Comparison of ENCODE assay signal across 9 cellular contexts in the genomic region with DNA sequence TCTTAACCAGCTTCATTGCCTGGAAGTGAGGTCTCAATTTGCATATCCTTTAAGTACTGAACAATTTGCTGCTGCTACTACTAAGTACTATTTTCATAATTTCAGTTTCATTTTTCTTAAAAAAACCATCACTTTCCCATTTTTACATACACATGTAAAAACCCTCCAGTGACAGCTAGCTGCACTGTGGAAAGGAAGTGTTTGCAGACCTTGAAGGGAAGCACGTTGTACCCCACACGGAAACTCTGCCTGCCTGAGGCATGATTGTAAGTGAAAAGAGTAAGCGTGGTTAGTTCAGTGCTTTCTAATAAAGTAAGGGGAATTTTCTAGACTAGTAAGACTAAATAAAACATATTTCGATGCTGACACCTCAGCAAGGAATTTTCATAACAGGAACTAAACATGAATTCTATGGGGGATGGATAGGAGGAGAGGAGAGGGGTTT.
DNase-seq lines count a peak whose midpoint lies in the region; ATAC-seq and TF ChIP-seq lines count a peak whose summit lies in the region.
"Had no signal": no experiment of that assay in that cellular context is flagged by ENCODE, and none has a peak within 500 bp of the region (broad histone marks: within the 10 kb centered on the region; RNA-seq: fewer than 3 reads in every experiment).

No MANE protein-coding gene starts in this region.

- no peak overlapping the region for H3K4ac ChIP-seq in H9 (ENCODE audit: low read depth, low read length)

- no peaks in the 10 kb centered on the region for H3K79me1 ChIP-seq in H9 (ENCODE audit: insufficient read depth, low read depth, low read length, poor library complexity, severe bottlenecking)

- H3K36me3 ChIP-seq in cardiac muscle cell (no peaks in the 10 kb centered on the region), colonic mucosa (no peaks in the 10 kb centered on the region)

- no peaks in the 10 kb centered on the region for H3K27me3 ChIP-seq in cardiac muscle cell
- H3K27me3 ChIP-seq in H9 (ENCODE audit: insufficient read depth, low read length), result no peaks in the 10 kb centered on the region
- H3K27me3 ChIP-seq in colonic mucosa, result no peaks in the 10 kb centered on the region

- H3K9me3 Mint-ChIP-seq in activated naive CD8-positive, alpha-beta T cell treated with anti-CD3 and anti-CD28 coated beads, Interleukin-2, amount 50 U/mL, for 24 hours, result no peaks in the 10 kb centered on the region
- H3K9me3 Mint-ChIP-seq in H9, result no peaks in the 10 kb centered on the region

- H2AFZ ChIP-seq in H9 (ENCODE audit: low read length), result no peak overlapping the region

- H3K27me3 Mint-ChIP-seq in activated naive CD8-positive, alpha-beta T cell treated with anti-CD3 and anti-CD28 coated beads, Interleukin-2, amount 50 U/mL, for 24 hours, result no peaks in the 10 kb centered on the region
- H3K27me3 Mint-ChIP-seq in H9 (ENCODE audit: low read depth), result no peaks in the 10 kb centered on the region

- peak overlapping the region; percentile 73 for H3K4me3 Mint-ChIP-seq in activated naive CD8-positive, alpha-beta T cell treated with anti-CD3 and anti-CD28 coated beads, Interleukin-2, amount 50 U/mL, for 24 hours
- H3K4me3 Mint-ChIP-seq in H9, result no peak overlapping the region

- H3K79me2 ChIP-seq in H9 (ENCODE audit: insufficient read depth, low read length), result no peaks in the 10 kb centered on the region; the same call in 1 of the 2 replicates

- DNase-seq in cardiac muscle cell (ENCODE audit: low read depth in 1 of 2, low spot score in 1 of 2) (no peak), left ventricle myocardium superior (no peak), H9 (no peak), colonic mucosa (no peak), CD1c-positive myeloid dendritic cell (ENCODE audit: extremely low spot score) (no peak)
- peak; percentile 40 for DNase-seq in activated naive CD8-positive, alpha-beta T cell treated with anti-CD3 and anti-CD28 coated beads, Interleukin-2, amount 50 U/mL, for 24 hours
- peak; percentile 19 to 47 for DNase-seq in stimulated activated CD8-positive, alpha-beta memory T cell treated with anti-CD3 and anti-CD28 coated beads, Interleukin-7, amount 100 ng/mL, for 48 hours (ENCODE audit: extremely low read depth in 1 of 2, low read depth in 1 of 2)
- DNase-seq: DND-41 had no signal

- H3K23ac ChIP-seq in H9 (ENCODE audit: insufficient read length, low read depth, low read length), result no peak overlapping the region

- intact Hi-C loops in left ventricle myocardium superior (cut with micrococcal nuclease), result loop anchor here (10.0 kb wide), 2 partner anchors 352 to 482 kb away; a partner anchor contains a TSS
- intact Hi-C loops in colonic mucosa (cut with DNase I), result loop anchor here (10.0 kb wide), 2 partner anchors 238 to 482 kb away; a partner anchor contains a TSS

- H3K4me3 ChIP-seq in cardiac muscle cell (no peak overlapping the region), colonic mucosa (no peak overlapping the region)

- H4K20me1 ChIP-seq in H9 (ENCODE audit: control insufficient read depth, insufficient read depth, insufficient read length), result no peaks in the 10 kb centered on the region

- WGBS in H9 (ENCODE audit: extremely low coverage, insufficient read length, low lambda C conversion rate), result no CpG with 5 or more reads among the region's 4 CpGs

- H3K9ac ChIP-seq in H9 (ENCODE audit: extremely low read depth, insufficient read length, low read length), result no peak overlapping the region
- no peak overlapping the region for H3K9ac ChIP-seq in colonic mucosa (ENCODE audit: low read depth in 2 of 2, low read length in 2 of 2)

- no peak overlapping the region for H3K56ac ChIP-seq in H9 (ENCODE audit: insufficient read length, low read depth, low read length)

- no peak overlapping the region for H3K14ac ChIP-seq in H9 (ENCODE audit: insufficient read depth, low read length)

- no peak overlapping the region for H2BK120ac ChIP-seq in H9 (ENCODE audit: low read depth, low read length, poor library complexity, severe bottlenecking)

- no peak overlapping the region for H3K4me2 ChIP-seq in H9 (ENCODE audit: insufficient read depth, insufficient read length, low read length)

- H4K8ac ChIP-seq in H9 (replicated peaks; ENCODE audit: insufficient read length, low read depth, low read length), result no peak overlapping the region

- H3K18ac ChIP-seq in H9 (ENCODE audit: insufficient read length, low read depth, low read length), result no peak overlapping the region

- no peak overlapping the region for H2AK5ac ChIP-seq in H9 (ENCODE audit: insufficient read length, low read length)

- no peak overlapping the region for H2BK20ac ChIP-seq in H9 (ENCODE audit: low read depth, low read length, poor library complexity, severe bottlenecking)

- H4K5ac ChIP-seq in H9 (ENCODE audit: insufficient read length, low read depth, low read length), result no peak overlapping the region

- H3K27ac ChIP-seq in cardiac muscle cell (peak overlapping the region; percentile 37), H9 (ENCODE audit: insufficient read length, low read depth, low read length) (no peak overlapping the region), colonic mucosa (no peak overlapping the region)

- no peaks in the 10 kb centered on the region for H3K9me3 ChIP-seq in cardiac muscle cell (ENCODE audit: low read depth)
- H3K9me3 ChIP-seq in H9 (ENCODE audit: control insufficient read depth, low read depth, low read length), result no peaks in the 10 kb centered on the region
- no peaks in the 10 kb centered on the region for H3K9me3 ChIP-seq in colonic mucosa

- no peak for TF ChIP-seq CTCF in cardiac muscle cell (IDR thresholded peaks at IDR 0.05; ENCODE audit: low read depth, low read length)
- TF ChIP-seq CTCF in H9 (conservative IDR thresholded peaks at IDR 0.05), result no peak
- no peak for TF ChIP-seq CTCF in colonic mucosa (IDR thresholded peaks at IDR 0.05)

- peak overlapping the region; percentile 85 for H3K27ac Mint-ChIP-seq in activated naive CD8-positive, alpha-beta T cell treated with anti-CD3 and anti-CD28 coated beads, Interleukin-2, amount 50 U/mL, for 24 hours
- H3K27ac Mint-ChIP-seq in H9, result no peak overlapping the region

- no peak overlapping the region for H2BK15ac ChIP-seq in H9 (ENCODE audit: low read depth, low read length)

- no peaks in the 10 kb centered on the region for H3K23me2 ChIP-seq in H9 (ENCODE audit: insufficient read length, low read depth, low read length, poor library complexity, severe bottlenecking)

- ATAC-seq in left ventricle myocardium superior (no peak), HG03196 (IDR thresholded peaks at IDR 0.05; ENCODE audit: unreplicated experiment) (peak; percentile 90)
- peak; percentile 98 for ATAC-seq in activated naive CD8-positive, alpha-beta T cell treated with anti-CD3 and anti-CD28 coated beads, Interleukin-2, amount 50 U/mL, for 24 hours

- H3K4me1 Mint-ChIP-seq in activated naive CD8-positive, alpha-beta T cell treated with anti-CD3 and anti-CD28 coated beads, Interleukin-2, amount 50 U/mL, for 24 hours, result peaks cover 44% of the 10 kb centered on the region
- H3K4me1 Mint-ChIP-seq in H9, result peaks cover 21 to 26% of the 10 kb centered on the region in 2 experiments

- H2BK12ac ChIP-seq in H9 (ENCODE audit: insufficient read length, low read depth, low read length), result no peak overlapping the region

- H3K36me3 Mint-ChIP-seq in activated naive CD8-positive, alpha-beta T cell treated with anti-CD3 and anti-CD28 coated beads, Interleukin-2, amount 50 U/mL, for 24 hours (ENCODE audit: low read depth), result peaks cover 4% of the 10 kb centered on the region
- H3K36me3 Mint-ChIP-seq in H9 (ENCODE audit: insufficient read depth in 1 of 3, low read depth in 3 of 3), result no peaks in the 10 kb centered on the region; a peak in 1 of 7 replicates

- no peak overlapping the region for H4K91ac ChIP-seq in H9 (ENCODE audit: insufficient read length, low read depth, low read length)

- no peak overlapping the region for H3T11ph ChIP-seq in H9 (ENCODE audit: low read length)

- H2BK5ac ChIP-seq in H9 (ENCODE audit: insufficient read length, low read length), result no peak overlapping the region

- H3K4me1 ChIP-seq in cardiac muscle cell (ENCODE audit: low read depth), result peaks cover 10% of the 10 kb centered on the region
- H3K4me1 ChIP-seq in H9 (ENCODE audit: insufficient read depth, low read length), result no peaks in the 10 kb centered on the region; the same call in 1 of the 2 replicates
- H3K4me1 ChIP-seq in colonic mucosa, result no peaks in the 10 kb centered on the region

Comparison
In these comparisons a context has a peak if more than half of its experiments do, and no peak if none do; other contexts are left out.
1. DNase-seq: peak in activated naive CD8-positive, alpha-beta T cell treated with anti-CD3 and anti-CD28 coated beads, Interleukin-2, amount 50 U/mL, for 24 hours (single experiment) and stimulated activated CD8-positive, alpha-beta memory T cell treated with anti-CD3 and anti-CD28 coated beads, Interleukin-7, amount 100 ng/mL, for 48 hours (2 of 2); none in cardiac muscle cell (0 of 2), left ventricle myocardium superior (single experiment), H9 (single experiment), colonic mucosa (single experiment) and CD1c-positive myeloid dendritic cell (single experiment).